ENCODE assay signal across 25 cellular contexts in the genomic region with DNA sequence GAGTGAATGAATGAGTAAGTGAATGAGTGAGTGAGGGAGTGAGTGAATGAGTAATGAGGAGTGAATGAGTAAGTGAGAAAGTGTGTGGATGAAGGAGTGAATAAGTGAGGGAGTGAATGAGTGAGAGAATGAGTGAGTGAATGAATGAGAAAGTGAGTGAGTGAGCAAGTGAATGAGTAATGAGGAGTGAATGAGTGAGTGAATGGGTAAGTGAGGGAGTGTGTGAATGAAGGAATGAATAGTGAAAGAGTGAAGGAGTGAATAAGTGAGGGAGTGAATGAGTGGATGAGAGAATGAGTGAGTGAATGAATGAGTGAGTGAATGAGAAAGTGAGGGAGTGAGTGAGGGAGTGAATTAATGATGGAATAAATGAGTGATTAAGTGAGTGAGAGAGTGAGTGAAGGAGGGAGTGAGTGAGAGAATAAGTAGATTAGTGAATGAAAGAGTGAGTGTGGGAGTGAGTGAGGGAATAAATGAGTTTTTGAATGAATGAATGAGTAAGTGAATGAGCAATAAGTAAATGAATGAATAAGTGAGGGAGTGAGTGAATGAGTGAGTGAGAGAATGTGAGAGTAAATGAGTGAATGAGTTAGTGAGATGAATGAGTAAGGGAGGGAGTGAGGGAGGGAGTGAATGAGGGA.
DNase-seq lines count a peak whose midpoint lies in the region; ATAC-seq, FAIRE-seq and TF ChIP-seq lines count a peak whose summit lies in the region.
"Had no signal": no experiment of that assay in that cellular context is flagged by ENCODE, and none has a peak within 500 bp of the region (broad histone marks: within the 10 kb centered on the region; RNA-seq: fewer than 3 reads in every experiment).

No MANE protein-coding gene starts in this region.

- no peak overlapping the region for H3K4me3 Mint-ChIP-seq in endodermal cell
- H3K4me3 Mint-ChIP-seq in immature natural killer cell: no peak overlapping the region
- H3K4me3 Mint-ChIP-seq: CD14-positive monocyte; CD4-positive, alpha-beta T cell; CD8-positive, alpha-beta memory T cell; GM23338 had no signal

- H3K9me3 Mint-ChIP-seq in endodermal cell: peaks cover 62% of the 10 kb centered on the region
- peaks cover 0 to 6% (median 0%) of the 10 kb centered on the region in 6 donors for H3K9me3 Mint-ChIP-seq in immature natural killer cell

- ATAC-seq in HepG2: no peak
- no peak for ATAC-seq in right lobe of liver
- ATAC-seq in GM12878: no peak
- ATAC-seq: GM23338, HCT116 had no signal

- H3K27ac ChIP-seq in HepG2 (ENCODE audit: extremely low read length, insufficient read depth, low read length) (no peak overlapping the region), right lobe of liver (no peak overlapping the region), GM12878 (ENCODE audit: control insufficient read depth, insufficient read depth) (no peak overlapping the region), endodermal cell (ENCODE audit: low read depth, low read length) (no peak overlapping the region), coronary artery (no peak overlapping the region)
- H3K27ac ChIP-seq: 22Rv1; BLaER1 treated with 17β-estradiol and CSF1 and Interleukin-3, amounts not matched to agents 10 nM and 100 nM had no signal

- H3K27me3 ChIP-seq in HepG2 (ENCODE audit: control insufficient read depth in 1 of 2, insufficient read depth in 2 of 2, low read length in 2 of 2) (no peaks in the 10 kb centered on the region), right lobe of liver (no peaks in the 10 kb centered on the region), GM12878 (replicated peaks in 1 of 2; ENCODE audit: control insufficient read depth in 2 of 2, insufficient read depth in 2 of 2, low read length in 1 of 2) (no peaks in the 10 kb centered on the region), endodermal cell (ENCODE audit: control insufficient read depth, insufficient read depth, low read length, poor library complexity, severe bottlenecking) (no peaks in the 10 kb centered on the region)
- H3K27me3 ChIP-seq: BE2C; BLaER1 treated with 17β-estradiol and CSF1 and Interleukin-3, amounts not matched to agents 10 nM and 100 nM had no signal

- TF ChIP-seq EP300 in HepG2 (IDR thresholded peaks at IDR 0.05; ENCODE audit: low read depth in 2 of 2, low read length in 2 of 2) (no peak), HepG2 (CRISPR knock-in tag; IDR thresholded peaks at IDR 0.05; ENCODE audit: borderline replicate concordance) (no peak), GM12878 (IDR thresholded peaks at IDR 0.05; ENCODE audit: borderline replicate concordance in 1 of 2, control insufficient read depth in 1 of 2, low read depth in 2 of 2, low read length in 2 of 2) (no peak)

- DNase-seq in HepG2 (ENCODE audit: low spot score) (no peak), right lobe of liver (no peak), GM12878 (ENCODE audit: low read depth, low spot score) (no peak), endodermal cell (no peak), UCSD-AML1 (lab: John Stamatoyannopoulos, UW; ENCODE audit: unreplicated experiment) (no peak), immature natural killer cell (no peak), NCI-H146 treated with DMSO at 0.1 percent for 48 hours (lab: John Stamatoyannopoulos, UW; ENCODE audit: unreplicated experiment) (no peak), coronary artery (ENCODE audit: low spot score) (no peak)
- DNase-seq: BE2C; CD4-positive, alpha-beta T cell; CD8-positive, alpha-beta memory T cell; DMS 273 treated with DMSO at 0.1 percent for 48 hours; DMS79; EL; GDM1; H9 had no signal

- POLR2A ChIA-PET in HepG2 (lab: Yijun Ruan, JAX) (no interaction called here), GM12878 (lab: Charles Lee) (no interaction called here)

- peaks cover 2% of the 10 kb centered on the region for H3K27me3 Mint-ChIP-seq in endodermal cell (ENCODE audit: insufficient read depth)
- H3K27me3 Mint-ChIP-seq in immature natural killer cell (ENCODE audit: low read depth in 3 of 3): peaks cover 0 to 5% (median 5%) of the 10 kb centered on the region in 3 donors

- CTCF ChIA-PET in HepG2 (lab: Yijun Ruan, JAX; ENCODE audit: low intra/inter-chr PET ratio, low total read pairs) (no interaction called here), GM12878 (lab: Yijun Ruan, JAX) (no interaction called here)

- peaks cover 34% of the 10 kb centered on the region for H3K9me3 ChIP-seq in HepG2 (ENCODE audit: low read length)
- H3K9me3 ChIP-seq in right lobe of liver: no peaks in the 10 kb centered on the region
- no peaks in the 10 kb centered on the region for H3K9me3 ChIP-seq in GM12878 (replicated peaks; ENCODE audit: control insufficient read depth, insufficient read depth, low read length)
- peaks cover 56% of the 10 kb centered on the region for H3K9me3 ChIP-seq in endodermal cell (ENCODE audit: control insufficient read depth, low read length)
- H3K9me3 ChIP-seq: BE2C had no signal

- no peaks in the 10 kb centered on the region for H3K36me3 Mint-ChIP-seq in endodermal cell (ENCODE audit: low read depth)
- H3K36me3 Mint-ChIP-seq in immature natural killer cell: peaks cover 0 to 9% (median 0%) of the 10 kb centered on the region in 3 donors
- H3K36me3 Mint-ChIP-seq: CD14-positive monocyte had no signal

- H4K20me1 ChIP-seq in HepG2 (ENCODE audit: insufficient read depth, low read length) (no peaks in the 10 kb centered on the region), GM12878 (ENCODE audit: control insufficient read depth, insufficient read depth) (no peaks in the 10 kb centered on the region)
- H4K20me1 ChIP-seq: BLaER1 treated with 17β-estradiol and CSF1 and Interleukin-3, amounts not matched to agents 10 nM and 100 nM had no signal

- TF ChIP-seq RAD21 in HepG2 (CRISPR knock-in tag; IDR thresholded peaks at IDR 0.05) (no peak), GM12878 (IDR thresholded peaks at IDR 0.05; ENCODE audit: insufficient read depth, low read depth, low read length) (no peak)

- H3K27ac Mint-ChIP-seq in endodermal cell (no peak overlapping the region), immature natural killer cell (no peak overlapping the region)
- H3K27ac Mint-ChIP-seq: CD14-positive monocyte; CD4-positive, alpha-beta T cell; GM23338; H9 had no signal

- in situ Hi-C loops in HepG2 (cut with HindIII; ENCODE audit: extremely low pct_ligation_motif_present, low pct_unique_long_range_greater_than_20kb) (no loop called here), GM12878 (cut with MboI) (no loop called here)

- BruUV-seq in HepG2 (replicated peaks; lab: Mats Ljungman, UMichigan) (no TSS peak), GM12878 (replicated peaks; lab: Mats Ljungman, UMichigan) (no TSS peak)

- H3K4me1 ChIP-seq in HepG2 (ENCODE audit: insufficient read depth, low read length): no peaks in the 10 kb centered on the region
- no peaks in the 10 kb centered on the region for H3K4me1 ChIP-seq in right lobe of liver
- no peaks in the 10 kb centered on the region for H3K4me1 ChIP-seq in GM12878 (ENCODE audit: control insufficient read depth, insufficient read depth, low read length)
- H3K4me1 ChIP-seq in endodermal cell (ENCODE audit: control insufficient read depth, insufficient read depth, low read length): peaks cover 3% of the 10 kb centered on the region
- H3K4me1 ChIP-seq: BE2C; BLaER1 treated with 17β-estradiol and CSF1 and Interleukin-3, amounts not matched to agents 10 nM and 100 nM had no signal

- TF ChIP-seq POLR2A in HepG2 (IDR thresholded peaks at IDR 0.05; ENCODE audit: insufficient read depth in 1 of 2, low read depth in 2 of 2, low read length in 2 of 2): no peak
- TF ChIP-seq POLR2A in right lobe of liver (IDR thresholded peaks at IDR 0.05): no peak
- no peak for TF ChIP-seq POLR2A in GM12878 (IDR thresholded peaks at IDR 0.05; ENCODE audit: low read depth, low read length)

- TF ChIP-seq CTCF in HepG2 (CRISPR knock-in tag; IDR thresholded peaks at IDR 0.05) (no peak), right lobe of liver (IDR thresholded peaks at IDR 0.05) (no peak), GM12878 (IDR thresholded peaks at IDR 0.05 in 2 of 3, conservative IDR thresholded peaks at IDR 0.05 in 1 of 3; ENCODE audit: control insufficient read depth in 2 of 3, extremely low read depth in 1 of 3, insufficient read depth in 1 of 3, low read depth in 3 of 3, low read length in 3 of 3) (no peak), endodermal cell (conservative IDR thresholded peaks at IDR 0.05) (no peak), coronary artery (IDR thresholded peaks at IDR 0.05) (no peak)

- H3K79me2 ChIP-seq in HepG2 (ENCODE audit: insufficient read depth, low read length): no peaks in the 10 kb centered on the region
- H3K79me2 ChIP-seq in GM12878 (ENCODE audit: control insufficient read depth, insufficient read depth, low read length): no peaks in the 10 kb centered on the region

- H3K4me3 ChIP-seq in HepG2 (replicated peaks in 1 of 3; ENCODE audit: insufficient read depth in 1 of 3, low read depth in 2 of 3, low read length in 3 of 3) (no peak overlapping the region), right lobe of liver (no peak overlapping the region), GM12878 (no peak overlapping the region), endodermal cell (ENCODE audit: low read length) (peak overlapping the region; percentile 33), coronary artery (no peak overlapping the region)
- H3K4me3 ChIP-seq: BLaER1 treated with 17β-estradiol and CSF1 and Interleukin-3, amounts not matched to agents 10 nM and 100 nM; GM23338 had no signal

- H3K4me1 Mint-ChIP-seq in endodermal cell: no peaks in the 10 kb centered on the region
- H3K4me1 Mint-ChIP-seq in immature natural killer cell: no peaks in the 10 kb centered on the region
- H3K4me1 Mint-ChIP-seq: CD14-positive monocyte; CD8-positive, alpha-beta memory T cell had no signal

- no peak overlapping the region for H2AFZ ChIP-seq in HepG2 (ENCODE audit: low read length)
- no peak overlapping the region for H2AFZ ChIP-seq in GM12878 (ENCODE audit: control insufficient read depth, low read depth, low read length)
- H2AFZ ChIP-seq: GM23338 had no signal

- SMC1A ChIA-PET in GM12878 (lab: Charles Lee; ENCODE audit: uncharacterized antibody, unreplicated experiment): no interaction called here

- intact Hi-C loops in HepG2 (cut with micrococcal nuclease; ENCODE audit: unreplicated experiment) (no loop called here), right lobe of liver (cut with DNase I) (no loop called here), GM12878 (cut with micrococcal nuclease; ENCODE audit: unreplicated experiment) (no loop called here)

- RAD21 ChIA-PET in GM12878 (lab: Charles Lee; ENCODE audit: unreplicated experiment): no interaction called here

- no peak for FAIRE-seq in HepG2 (lab: Jason Lieb, UNC)
- no peak for FAIRE-seq in GM12878 (lab: Jason Lieb, UNC)
- FAIRE-seq: A204.1, D721Med, GM12891, GM18507 had no signal

- H3K9ac ChIP-seq in HepG2 (ENCODE audit: insufficient read depth, low read depth, low read length) (no peak overlapping the region), GM12878 (ENCODE audit: control insufficient read depth, insufficient read depth, low read length) (no peak overlapping the region), endodermal cell (ENCODE audit: extremely low read depth, low read length, poor library complexity, severe bottlenecking) (no peak overlapping the region)
- H3K9ac ChIP-seq: BLaER1 treated with 17β-estradiol and CSF1 and Interleukin-3, amounts not matched to agents 10 nM and 100 nM had no signal

- H3K4me2 ChIP-seq in HepG2 (ENCODE audit: low read depth, low read length) (no peak overlapping the region), GM12878 (ENCODE audit: control insufficient read depth, insufficient read depth) (no peak overlapping the region)
- H3K4me2 ChIP-seq: BLaER1 treated with 17β-estradiol and CSF1 and Interleukin-3, amounts not matched to agents 10 nM and 100 nM; GM23338 had no signal

- no peaks in the 10 kb centered on the region for H3K36me3 ChIP-seq in HepG2 (replicated peaks in 1 of 2; ENCODE audit: control insufficient read depth in 1 of 2, insufficient read depth in 2 of 2, low read length in 2 of 2)
- H3K36me3 ChIP-seq in right lobe of liver: no peaks in the 10 kb centered on the region
- H3K36me3 ChIP-seq in GM12878 (ENCODE audit: control insufficient read depth in 2 of 2, insufficient read depth in 2 of 2, low read length in 1 of 2): no peaks in the 10 kb centered on the region
- no peaks in the 10 kb centered on the region for H3K36me3 ChIP-seq in endodermal cell (ENCODE audit: control insufficient read depth, insufficient read depth, low read length)
- H3K36me3 ChIP-seq: BE2C; BLaER1 treated with 17β-estradiol and CSF1 and Interleukin-3, amounts not matched to agents 10 nM and 100 nM had no signal

Comparison
In these comparisons a context has a peak if more than half of its experiments do, and no peak if none do; other contexts are left out.
1. Of the 75 proteins assayed by ChIP-seq in both HepG2 and GM12878: peak only in HepG2: NBN; only in GM12878: ZNF24; in both: none; in neither: 72; mixed calls (peak in some experiments, not most) for 1.